ENCODE assay signal across 17 cellular contexts in the genomic region with DNA sequence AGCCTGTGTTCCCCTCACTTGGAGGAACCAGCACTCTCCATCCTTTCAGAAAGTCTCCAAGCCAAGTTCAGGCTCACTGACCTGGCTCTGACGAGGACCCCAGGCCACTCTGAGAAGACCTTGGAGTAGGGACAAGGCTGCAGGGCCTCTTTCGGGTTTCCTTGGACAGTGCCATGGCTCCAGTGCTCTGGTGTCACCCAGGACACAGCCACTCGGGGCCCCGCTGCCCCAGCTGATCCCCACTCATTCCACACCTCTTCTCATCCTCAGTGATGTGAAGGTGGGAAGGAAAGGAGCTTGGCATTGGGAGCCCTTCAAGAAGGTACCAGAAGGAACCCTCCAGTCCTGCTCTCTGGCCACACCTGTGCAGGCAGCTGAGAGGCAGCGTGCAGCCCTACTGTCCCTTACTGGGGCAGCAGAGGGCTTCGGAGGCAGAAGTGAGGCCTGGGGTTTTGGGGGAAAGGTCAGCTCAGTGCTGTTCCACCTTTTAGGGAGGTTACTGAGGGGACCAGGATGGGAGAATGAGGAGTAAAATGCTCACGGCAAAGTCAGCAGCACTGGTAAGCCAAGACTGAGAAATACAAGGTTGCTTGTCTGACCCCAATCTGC. TPM values are rescaled to one million over a fixed set of nuclear protein-coding genes. Genes with fewer than 3 reads are reported as not detected.
DNase-seq lines count a peak whose midpoint lies in the region; ATAC-seq, FAIRE-seq and TF ChIP-seq lines count a peak whose summit lies in the region.
"Had no signal": no experiment of that assay in that cellular context is flagged by ENCODE, and none has a peak within 500 bp of the region (broad histone marks: within the 10 kb centered on the region; RNA-seq: fewer than 3 reads in every experiment).

No MANE protein-coding gene starts in this region.

- ATAC-seq in left ventricle myocardium superior, result no peak
- no peak for ATAC-seq in K562
- no peak for ATAC-seq in HG03354 (IDR thresholded peaks at IDR 0.05; ENCODE audit: poor library complexity, severe bottlenecking, unreplicated experiment)
- ATAC-seq: GM12878, GM23338 had no signal

- H3K4me1 ChIP-seq in K562 (replicated peaks in 1 of 2; ENCODE audit: control insufficient read depth in 2 of 2, insufficient read depth in 2 of 2, low read length in 2 of 2), result peaks cover 5 to 16% of the 10 kb centered on the region in 2 experiments; a peak in 3 of 5 replicates

- no TSS peak for BruUV-seq in K562 (replicated peaks; lab: Mats Ljungman, UMichigan)

- TF ChIP-seq POLR2A in K562 (conservative IDR thresholded peaks at IDR 0.05), result no peak

- H3K27me3 ChIP-seq in K562 (ENCODE audit: control insufficient read depth in 2 of 2, insufficient read depth in 2 of 2, low read length in 2 of 2), result peaks cover 55 to 59% of the 10 kb centered on the region in 2 experiments
- H3K27me3 ChIP-seq: BLaER1 treated with 17β-estradiol and CSF1 and Interleukin-3, amounts not matched to agents 10 nM and 100 nM had no signal

- intact Hi-C loops in cardiac septum (cut with DNase I) (no loop called here), left ventricle myocardium superior (cut with micrococcal nuclease) (no loop called here), K562 (cut with micrococcal nuclease) (loop anchor here (10.0 kb wide), 1 partner anchor 214 kb away; no protein-coding TSS in a partner anchor), posterior vena cava (cut with DNase I) (no loop called here)

- peaks cover 15% of the 10 kb centered on the region for H4K20me1 ChIP-seq in K562 (replicated peaks; ENCODE audit: control insufficient read depth, insufficient read depth, low read length)

- H3K9ac ChIP-seq in K562 (ENCODE audit: insufficient read depth in 1 of 2, low read depth in 2 of 2, low read length in 2 of 2), result peak overlapping the region in 1 of 2 experiments; percentile 56; a peak in 2 of 4 replicates
- H3K9ac ChIP-seq: BLaER1 treated with 17β-estradiol and CSF1 and Interleukin-3, amounts not matched to agents 10 nM and 100 nM had no signal

- no peak overlapping the region for H3K27ac ChIP-seq in K562 (ENCODE audit: extremely low read depth, low read depth, low read length)

- peaks cover 12% of the 10 kb centered on the region for H3K79me2 ChIP-seq in K562 (ENCODE audit: control insufficient read depth, insufficient read depth, low read length)

- peak; percentile 55 for DNase-seq in cardiac septum (ENCODE audit: low spot score)
- DNase-seq in left ventricle myocardium superior, result no peak
- peak in 1 of 4 experiments; percentile 58 for DNase-seq in K562 (ENCODE audit: extremely low read depth in 1 of 4, low spot score in 3 of 4)
- peak; percentile 57 for DNase-seq in mesenteric fat pad (ENCODE audit: low spot score)
- peak; percentile 45 for DNase-seq in posterior vena cava (ENCODE audit: low spot score)
- DNase-seq in NCI-H524 (lab: John Stamatoyannopoulos, UW), result no peak
- DNase-seq in activated T-cell treated with anti-CD3 and anti-CD28 coated beads, Interleukin-2, amount 50 U/mL, for 1 hour, result no peak
- DNase-seq: 8988T; AML-193; CD4-positive, CD25-positive, alpha-beta regulatory T cell; DMS79; H9 had no signal

- no peak overlapping the region for H2AFZ ChIP-seq in K562 (ENCODE audit: low read depth, low read length)
- H2AFZ ChIP-seq: GM23338 had no signal

- POLR2A ChIA-PET in K562 (lab: Yijun Ruan, JAX), result interaction anchor here (0.7 to 75.1 kb wide), 7 partner anchors 10 to 60 kb away, joined by 3 to 3336 read pairs (median 7); a partner anchor contains a TSS

- H3K36me3 ChIP-seq in K562 (ENCODE audit: control insufficient read depth, insufficient read depth, low read length), result peaks cover 2% of the 10 kb centered on the region; the same call in 1 of the 3 replicates

- TF ChIP-seq RAD21 in K562 (CRISPR knock-in tag; conservative IDR thresholded peaks at IDR 0.05 in 1 of 2, IDR thresholded peaks at IDR 0.05 in 1 of 2), result no peak

- no peak for FAIRE-seq in K562 (lab: Jason Lieb, UNC)
- FAIRE-seq: GM12878, GM18507 had no signal

- no peaks in the 10 kb centered on the region for H3K9me3 ChIP-seq in K562 (replicated peaks; ENCODE audit: control insufficient read depth, insufficient read depth, low read depth, low read length)
- H3K9me3 ChIP-seq: BLaER1 treated with 17β-estradiol and CSF1 and Interleukin-3, amounts not matched to agents 10 nM and 100 nM had no signal

- in situ Hi-C loops in K562 (cut with MboI), result no loop called here

- CTCF ChIA-PET in K562 (lab: Yijun Ruan, JAX; ENCODE audit: low intra/inter-chr PET ratio), result no interaction called here

- TF ChIP-seq EP300 in K562 (IDR thresholded peaks at IDR 0.05; ENCODE audit: low read length), result no peak

- no peak for TF ChIP-seq CTCF in K562 (IDR thresholded peaks at IDR 0.05 in 2 of 3, conservative IDR thresholded peaks at IDR 0.05 in 1 of 3; ENCODE audit: insufficient read depth in 2 of 3, low read depth in 1 of 3, low read length in 3 of 3)

- no peaks in the 10 kb centered on the region for H3K9me1 ChIP-seq in K562 (ENCODE audit: control insufficient read depth, insufficient read depth, low read length)

- no peak overlapping the region for H3K4me3 ChIP-seq in K562
- H3K4me3 ChIP-seq: BLaER1 treated with 17β-estradiol and CSF1 and Interleukin-3, amounts not matched to agents 10 nM and 100 nM; GM12878; GM23338 had no signal

- no peak overlapping the region for H3K4me2 ChIP-seq in K562 (ENCODE audit: insufficient read depth, low read length)
- H3K4me2 ChIP-seq: BLaER1 treated with 17β-estradiol and CSF1 and Interleukin-3, amounts not matched to agents 10 nM and 100 nM; GM23338 had no signal

- 17% methylated on average over 7 of the region's 7 CpGs for WGBS in K562 (ENCODE audit: insufficient coverage, low coverage, missing lambda C conversion rate)

TF ChIP-seq in K562, 482 proteins besides CTCF, POLR2A, EP300 and RAD21 (continues in another document):
- TF ChIP-seq CREM (IDR thresholded peaks at IDR 0.05; ENCODE audit: low read depth) (no peak), HMG20A (CRISPR knock-in tag; conservative IDR thresholded peaks at IDR 0.05) (no peak), WHSC1 (IDR thresholded peaks at IDR 0.05; ENCODE audit: low read length) (no peak), SMARCB1 (IDR thresholded peaks at IDR 0.05; ENCODE audit: insufficient read length, low read depth) (no peak)
- TF ChIP-seq, protein P1, sequence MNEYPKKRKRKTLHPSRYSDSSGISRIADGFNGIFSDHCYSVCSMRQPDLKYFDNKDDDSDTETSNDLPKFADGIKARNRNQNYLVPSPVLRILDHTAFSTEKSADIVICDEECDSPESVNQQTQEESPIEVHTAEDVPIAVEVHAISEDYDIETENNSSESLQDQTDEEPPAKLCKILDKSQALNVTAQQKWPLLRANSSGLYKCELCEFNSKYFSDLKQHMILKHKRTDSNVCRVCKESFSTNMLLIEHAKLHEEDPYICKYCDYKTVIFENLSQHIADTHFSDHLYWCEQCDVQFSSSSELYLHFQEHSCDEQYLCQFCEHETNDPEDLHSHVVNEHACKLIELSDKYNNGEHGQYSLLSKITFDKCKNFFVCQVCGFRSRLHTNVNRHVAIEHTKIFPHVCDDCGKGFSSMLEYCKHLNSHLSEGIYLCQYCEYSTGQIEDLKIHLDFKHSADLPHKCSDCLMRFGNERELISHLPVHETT (CRISPR knock-in tag; conservative IDR thresholded peaks at IDR 0.05 in 1 of 2, IDR thresholded peaks at IDR 0.05 in 1 of 2), result no peak

RNA-seq across cellular contexts. Expression of a gene that starts 4.7 kb away (rescaled TPM):
- total RNA-seq in cardiac septum, result 22.9 TPM
- total RNA-seq in left ventricle myocardium superior, result 28.9 TPM
- total RNA-seq in K562 (2011; cell fraction: chromatin; rRNA removed; ENCODE audit: low replicate concordance), result 1,024 and 1,416 TPM in 2 replicates
- 573 and 642 TPM in 2 replicates for total RNA-seq in K562 (2011; cell fraction: nucleolus; rRNA removed)
- 885 and 1,103 TPM in 2 replicates for total RNA-seq in K562 (2011; cell fraction: nucleoplasm; rRNA removed)
- 62.4 and 102 TPM in 2 replicates for total RNA-seq in K562 (2014; rRNA removed)
- total RNA-seq in K562 (2014; rRNA removed; fragmentation: Illumina TruSeq; extraction: Trizol), result 123 and 134 TPM in 2 replicates
- 133 and 136 TPM in 2 replicates for total RNA-seq in K562 (2015; rRNA removed; fragmentation: Illumina TruSeq; extraction: Trizol)
- total RNA-seq in K562 (2021), result 332 and 336 TPM in 2 replicates
- 56.9 and 113 TPM in 2 replicates for polyA plus RNA-seq in K562 (2011; rRNA removed)
- 104 and 108 TPM in 2 replicates for polyA plus RNA-seq in K562 (2011; cell fraction: cytosol; rRNA removed)
- 257 and 304 TPM in 2 replicates for polyA plus RNA-seq in K562 (2011; cell fraction: nucleus; rRNA removed)
- polyA plus RNA-seq in K562 (2012), result 133 and 153 TPM in 2 replicates
- polyA plus RNA-seq in K562 (2014; fragmentation: Illumina TruSeq; extraction: Trizol), result 207 and 246 TPM in 2 replicates
- polyA plus RNA-seq in K562 (2014; fragmentation: Nextera tagmentation; extraction: Ambion mirVana), result 10 to 100 TPM; 78.9 to 81.6 TPM
- 97.1 and 106 TPM in 2 replicates for polyA plus RNA-seq in K562 (2014; rRNA removed)
- 271 and 342 TPM in 2 replicates for polyA minus RNA-seq in K562 (2011; rRNA and poly(A)+ RNA removed)
- polyA minus RNA-seq in K562 (2011; cell fraction: cytosol; rRNA and poly(A)+ RNA removed), result 256 and 329 TPM in 2 replicates
- 324 and 515 TPM in 2 replicates for polyA minus RNA-seq in K562 (2011; cell fraction: nucleus; rRNA and poly(A)+ RNA removed)
- total RNA-seq in mesenteric fat pad, result 68.4 TPM
- total RNA-seq in posterior vena cava, result 10 to 100 TPM; 33.9 to 40.8 TPM

RNA-seq across cellular contexts. Expression of a gene that starts 24.4 kb away (rescaled TPM):
- total RNA-seq in cardiac septum (11.0 TPM), left ventricle myocardium superior (22.9 TPM), K562 (2014; rRNA removed) (0.86 and 1.1 TPM in 2 replicates), K562 (2014; rRNA removed; fragmentation: Illumina TruSeq; extraction: Trizol) (1.3 and 1.5 TPM in 2 replicates), K562 (2015; rRNA removed; fragmentation: Illumina TruSeq; extraction: Trizol) (0.68 and 0.76 TPM in 2 replicates), K562 (2021) (1.7 and 2.0 TPM in 2 replicates), mesenteric fat pad (57.2 TPM), posterior vena cava (10 to 100 TPM; 27.3 to 31.2 TPM)
- 2.2 and 5.3 TPM in 2 replicates for total RNA-seq in K562 (2011; cell fraction: chromatin; rRNA removed; ENCODE audit: low replicate concordance)
- total RNA-seq in K562 (2011; cell fraction: nucleolus; rRNA removed), result 2.8 and 4.3 TPM in 2 replicates
- total RNA-seq in K562 (2011; cell fraction: nucleoplasm; rRNA removed), result 4.3 and 5.2 TPM in 2 replicates
- polyA plus RNA-seq in K562 (2011; rRNA removed) (5.9 and 9.1 TPM in 2 replicates), K562 (2014; fragmentation: Illumina TruSeq; extraction: Trizol) (2.3 and 2.6 TPM in 2 replicates), K562 (2014; fragmentation: Nextera tagmentation; extraction: Ambion mirVana) (under 1 TPM; 0.34 to 0.77 TPM), K562 (2014; rRNA removed) (1.6 TPM in 2 replicates)
- 4.5 and 4.9 TPM in 2 replicates for polyA plus RNA-seq in K562 (2011; cell fraction: cytosol; rRNA removed)
- polyA plus RNA-seq in K562 (2011; cell fraction: nucleus; rRNA removed), result 3.3 and 4.2 TPM in 2 replicates
- polyA plus RNA-seq in K562 (2012), result 2.7 and 2.8 TPM in 2 replicates
- 6.6 and 8.9 TPM in 2 replicates for polyA minus RNA-seq in K562 (2011; rRNA and poly(A)+ RNA removed)
- 1.5 and 4.4 TPM in 2 replicates for polyA minus RNA-seq in K562 (2011; cell fraction: cytosol; rRNA and poly(A)+ RNA removed)
- 1.1 and 1.9 TPM in 2 replicates for polyA minus RNA-seq in K562 (2011; cell fraction: nucleus; rRNA and poly(A)+ RNA removed)
- polyA plus RNA-seq: CD4-positive, CD25-positive, alpha-beta regulatory T cell had no signal

Comparison
In these comparisons a context has a peak if more than half of its experiments do, and no peak if none do; other contexts are left out.
1. DNase-seq: peak in cardiac septum (single experiment), mesenteric fat pad (single experiment) and posterior vena cava (single experiment); none in left ventricle myocardium superior (single experiment), NCI-H524 (0 of 2) and activated T-cell treated with anti-CD3 and anti-CD28 coated beads, Interleukin-2, amount 50 U/mL, for 1 hour (single experiment).